8 cellular contexts compared by ENCODE assay signal in the genomic region with DNA sequence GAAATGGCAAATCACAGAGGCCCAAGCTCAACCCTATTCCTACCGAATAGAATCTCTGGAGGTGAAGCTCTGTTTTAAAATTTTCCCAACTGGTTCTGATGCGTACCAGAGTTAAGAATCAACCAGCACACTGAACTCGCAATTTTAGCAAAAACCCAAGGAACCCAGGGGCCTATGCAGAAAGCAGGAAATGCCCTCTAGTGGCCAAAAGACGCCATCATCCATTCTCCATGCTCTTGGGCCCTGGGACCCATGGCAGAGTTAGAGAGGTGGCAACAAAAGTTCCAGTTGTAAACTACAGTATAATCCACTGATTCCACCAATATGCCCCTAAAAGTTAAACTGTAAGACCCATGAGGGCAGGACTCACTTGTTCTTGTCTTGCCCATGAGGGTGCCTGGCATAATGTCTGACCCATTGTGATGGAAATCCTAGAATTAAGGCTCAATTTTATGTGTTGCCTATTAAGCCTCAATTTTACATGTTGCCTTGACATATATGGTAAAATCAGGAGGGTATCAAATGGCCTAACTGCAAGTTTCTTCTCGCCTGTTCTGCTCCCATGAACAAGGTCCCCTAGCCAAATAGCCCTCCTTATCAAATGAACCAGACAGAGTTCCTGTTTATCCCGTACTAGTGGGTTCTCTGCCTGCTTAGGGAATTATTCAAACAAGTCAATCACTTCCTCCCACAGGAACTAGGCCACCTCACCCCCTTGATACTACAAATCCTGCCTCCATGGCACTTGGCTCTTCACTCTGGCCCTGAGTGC.
DNase-seq lines count a peak whose midpoint lies in the region; ATAC-seq and TF ChIP-seq lines count a peak whose summit lies in the region.

No MANE protein-coding gene starts in this region.

- H3K27ac ChIP-seq in Peyer's patch (no peak overlapping the region), upper lobe of right lung (no peak overlapping the region)

- no peaks in the 10 kb centered on the region for H3K9me3 ChIP-seq in Peyer's patch
- H3K9me3 ChIP-seq in upper lobe of right lung = no peaks in the 10 kb centered on the region

- intact Hi-C loops in upper lobe of right lung (cut with DNase I) = loop anchor here (10.0 kb wide), 1 partner anchor 206 kb away; no protein-coding TSS in a partner anchor

- no peaks in the 10 kb centered on the region for H3K27me3 ChIP-seq in Peyer's patch
- H3K27me3 ChIP-seq in upper lobe of right lung = no peaks in the 10 kb centered on the region

- H3K4me1 ChIP-seq in Peyer's patch (no peaks in the 10 kb centered on the region), upper lobe of right lung (no peaks in the 10 kb centered on the region)

- DNase-seq in COR-L47 (lab: John Stamatoyannopoulos, UW) (peak; percentile 41), HuH-7.5 (ENCODE audit: low spot score) (peak; percentile 42), Peyer's patch (peak; percentile 54 to 82 (median 54)), activated T-helper 1 cell treated with Interleukin-2 at 50 U/mL for 16 hours (ENCODE audit: low read depth) (peak; percentile 6), fibroblast of villous mesenchyme (ENCODE audit: low read depth) (peak; percentile 63), nucleus accumbens (lab: John Stamatoyannopoulos, UW) (peak in 47 of 56 donors; percentile 6 to 86 (median 42)), upper lobe of right lung (no peak)

- TF ChIP-seq POLR2A in Peyer's patch (IDR thresholded peaks at IDR 0.05) = no peak

- H3K36me3 ChIP-seq in Peyer's patch (no peaks in the 10 kb centered on the region), upper lobe of right lung (no peaks in the 10 kb centered on the region)

- no peak overlapping the region for H3K4me3 ChIP-seq in Peyer's patch
- H3K4me3 ChIP-seq in fibroblast of villous mesenchyme (ENCODE audit: low read depth, low read length) = no peak overlapping the region
- H3K4me3 ChIP-seq in upper lobe of right lung = no peak overlapping the region

- TF ChIP-seq CTCF in Peyer's patch (IDR thresholded peaks at IDR 0.05) (peak; percentile 31 to 87 (median 80)), fibroblast of villous mesenchyme (IDR thresholded peaks at IDR 0.05; ENCODE audit: insufficient read depth, low read depth, low read length) (peak; percentile 97), upper lobe of right lung (IDR thresholded peaks at IDR 0.05) (peak; percentile 90)

- ATAC-seq in GM21390 (IDR thresholded peaks at IDR 0.05; ENCODE audit: unreplicated experiment) (peak; percentile 85), upper lobe of right lung (peak; percentile 88)
